In the genomic region with DNA sequence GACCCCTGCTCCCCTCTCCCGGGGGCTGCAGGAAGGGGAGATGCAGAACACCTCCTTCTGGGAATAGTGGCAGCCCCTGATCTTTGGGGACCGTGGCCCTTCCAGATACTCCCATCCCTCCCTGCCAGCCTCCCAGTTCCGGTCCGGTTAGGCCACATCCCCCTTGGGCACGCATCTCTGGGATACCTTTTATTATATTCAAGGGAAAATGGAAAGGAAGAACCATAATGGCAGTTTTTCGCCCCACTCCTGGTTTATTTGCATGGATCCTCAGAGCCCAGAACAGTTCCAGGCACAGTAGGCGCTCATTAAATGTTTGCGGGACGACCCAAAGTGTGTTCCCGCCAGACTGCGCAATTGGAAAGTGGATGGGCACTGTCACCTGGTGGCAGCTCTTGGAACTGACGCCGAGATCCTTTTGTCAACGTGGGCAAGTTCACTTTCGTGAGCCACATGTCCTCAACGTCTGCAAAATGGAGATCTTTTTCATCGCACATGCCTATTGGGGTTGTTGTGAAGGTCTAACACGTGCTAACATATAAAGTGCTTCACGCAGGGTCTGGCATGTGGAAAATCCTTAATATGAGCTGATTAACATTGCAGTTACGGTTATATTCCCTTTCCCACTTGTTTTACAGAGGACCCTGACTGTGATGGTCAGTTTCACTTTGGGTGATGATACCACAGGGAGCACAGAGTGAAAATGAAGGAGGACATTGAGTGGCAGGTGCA, we compare ENCODE assay signal across 8 cellular contexts. TPM values are rescaled to one million over a fixed set of nuclear protein-coding genes. Genes with fewer than 3 reads are reported as not detected.
DNase-seq lines count a peak whose midpoint lies in the region; ATAC-seq and TF ChIP-seq lines count a peak whose summit lies in the region.

No MANE protein-coding gene starts in this region.

- H3K9me3 Mint-ChIP-seq in IgD-negative memory B cell, result peaks cover 0 to 3% (median 0%) of the 10 kb centered on the region in 3 donors
- peaks cover 0 to 2% of the 10 kb centered on the region in 2 donors for H3K9me3 Mint-ChIP-seq in activated T-cell treated with anti-CD3 and anti-CD28 coated beads, Interleukin-2, amount 50 U/mL, for 72 hours
- no peaks in the 10 kb centered on the region for H3K9me3 Mint-ChIP-seq in neural crest cell

- H3K4me3 Mint-ChIP-seq in IgD-negative memory B cell, result peak overlapping the region; percentile 24 to 93 (median 81)
- H3K4me3 Mint-ChIP-seq in activated T-cell treated with anti-CD3 and anti-CD28 coated beads, Interleukin-2, amount 50 U/mL, for 72 hours, result peak overlapping the region; percentile 78 to 81
- H3K4me3 Mint-ChIP-seq in neural crest cell, result peak overlapping the region; percentile 98

- peaks cover 41% of the 10 kb centered on the region for H3K27me3 Mint-ChIP-seq in IgD-negative memory B cell
- peaks cover 22% of the 10 kb centered on the region for H3K27me3 Mint-ChIP-seq in activated T-cell treated with anti-CD3 and anti-CD28 coated beads, Interleukin-2, amount 50 U/mL, for 72 hours (ENCODE audit: low read depth)
- peaks cover 7% of the 10 kb centered on the region for H3K27me3 Mint-ChIP-seq in neural crest cell (ENCODE audit: low read depth)

- H3K4me3 ChIP-seq in fibroblast of mammary gland (ENCODE audit: control insufficient read depth, low read depth, low read length), result no peak overlapping the region

- peak; percentile 64 to 65 for ATAC-seq in activated T-cell treated with anti-CD3 and anti-CD28 coated beads, Interleukin-2, amount 50 U/mL, for 72 hours (replicated peaks in 1 of 2)

- H3K4me1 Mint-ChIP-seq in IgD-negative memory B cell (peaks cover 4 to 22% (median 14%) of the 10 kb centered on the region in 3 donors), neural crest cell (peaks cover 27% of the 10 kb centered on the region)
- peaks cover 24% of the 10 kb centered on the region for H3K4me1 Mint-ChIP-seq in activated T-cell treated with anti-CD3 and anti-CD28 coated beads, Interleukin-2, amount 50 U/mL, for 72 hours (ENCODE audit: low read depth)

- H3K27ac Mint-ChIP-seq in IgD-negative memory B cell (no peak overlapping the region), neural crest cell (ENCODE audit: unreplicated experiment) (peak overlapping the region; percentile 50)
- no peak overlapping the region for H3K27ac Mint-ChIP-seq in activated T-cell treated with anti-CD3 and anti-CD28 coated beads, Interleukin-2, amount 50 U/mL, for 72 hours

- no peaks in the 10 kb centered on the region for H3K36me3 Mint-ChIP-seq in IgD-negative memory B cell
- no peaks in the 10 kb centered on the region for H3K36me3 Mint-ChIP-seq in activated T-cell treated with anti-CD3 and anti-CD28 coated beads, Interleukin-2, amount 50 U/mL, for 72 hours (ENCODE audit: insufficient read depth in 2 of 2)
- H3K36me3 Mint-ChIP-seq in neural crest cell (ENCODE audit: low read depth), result no peaks in the 10 kb centered on the region

- DNase-seq in NCI-H1417 (lab: John Stamatoyannopoulos, UW) (peak; percentile 58 to 80 (median 70)), NCI-H1417 treated with DMSO at 0.1 percent for 48 hours (lab: John Stamatoyannopoulos, UW) (no peak), RPMI7951 (ENCODE audit: low read depth) (peak; percentile 66), fibroblast of mammary gland (ENCODE audit: low read depth) (peak; percentile 80), neural crest cell (ENCODE audit: low read depth, low spot score) (peak; percentile 86)
- DNase-seq in activated T-cell treated with anti-CD3 and anti-CD28 coated beads, Interleukin-2, amount 50 U/mL, for 72 hours, result peak; percentile 81 to 85
- peak; percentile 76 for DNase-seq in stimulated activated naive CD4-positive, alpha-beta T cell treated with Interleukin-2 at 50 U/mL for 16 hours (lab: John Stamatoyannopoulos, UW)

- peak; percentile 100 for TF ChIP-seq CTCF in fibroblast of mammary gland (conservative IDR thresholded peaks at IDR 0.05; ENCODE audit: control insufficient read depth, insufficient read depth, low read depth, low read length)
- peak; percentile 99 for TF ChIP-seq CTCF in neural crest cell (conservative IDR thresholded peaks at IDR 0.05)

RNA-seq across cellular contexts. Expression of gene GPRC5B, which starts 1.6 kb away (rescaled TPM):
- polyA plus RNA-seq in IgD-negative memory B cell, result not detected
- 1.2 and 1.6 TPM in 2 replicates for total RNA-seq in RPMI7951 (2014; rRNA removed; shearing (Covaris generic))
- under 1 TPM in 1 of 2 donors, not detected in 1; 0.17 TPM for total RNA-seq in activated T-cell treated with anti-CD3 and anti-CD28 coated beads, Interleukin-2, amount 50 U/mL, for 72 hours
- total RNA-seq in neural crest cell, result 58.5 and 59.3 TPM in 2 replicates

Comparison
In these comparisons a context has a peak if more than half of its experiments do, and no peak if none do; other contexts are left out.
1. RNA of gene GPRC5B, which starts 1.6 kb away (total RNA-seq): 58.5 to 59.3 TPM in neural crest cell; 1.2 to 1.6 TPM in RPMI7951 and 0.17 TPM in activated T-cell treated with anti-CD3 and anti-CD28 coated beads, Interleukin-2, amount 50 U/mL, for 72 hours; every median in the first group is over 10 times any median in the second.
2. Peak in every context shown above with its lines, with median percentiles within 50 percentile points of each other: H3K4me3 Mint-ChIP-seq.